17 cellular contexts compared by ENCODE assay signal in genomic region chr19:17322854-17323253, GRCh38. TPM values are rescaled to one million over a fixed set of nuclear protein-coding genes. Genes with fewer than 3 reads are reported as not detected.
A peak's percentile ranks its signal among the peaks of the same experiment; 100 is the strongest.
DNase-seq lines count a peak whose midpoint lies in the region; ATAC-seq, FAIRE-seq and TF ChIP-seq lines count a peak whose summit lies in the region.
"Had no signal": no experiment of that assay in that cellular context is flagged by ENCODE, and none has a peak within 500 bp of the region (broad histone marks: within the 10 kb centered on the region; RNA-seq: fewer than 3 reads in every experiment).

No MANE protein-coding gene starts in this region.

- no peak overlapping the region for H2AFZ ChIP-seq in keratinocyte (ENCODE audit: control insufficient read depth, low read length)
- H2AFZ ChIP-seq: hepatocyte had no signal

- H3K4me3 ChIP-seq in keratinocyte (ENCODE audit: control insufficient read depth in 2 of 3, extremely low read depth in 1 of 3, insufficient read depth in 2 of 3, low read depth in 1 of 3, low read length in 3 of 3): no peak overlapping the region
- H3K4me3 ChIP-seq: hepatocyte, right lobe of liver, vagina had no signal

- H4K20me1 ChIP-seq in keratinocyte (ENCODE audit: control insufficient read depth, extremely low read depth, insufficient read depth, low read length): no peaks in the 10 kb centered on the region

- H3K27ac Mint-ChIP-seq in activated naive CD4-positive, alpha-beta T cell treated with anti-CD3 and anti-CD28 coated beads, Interleukin-2, amount 50 U/mL, for 72 hours: peak overlapping the region; percentile 7 to 72
- H3K27ac Mint-ChIP-seq: activated CD4-positive, alpha-beta memory T cell treated with anti-CD3 and anti-CD28 coated beads, Interleukin-2, amount 10 ng/mL, durations not matched to agents 7 days and 5 days had no signal

- H3K36me3 Mint-ChIP-seq in activated naive CD4-positive, alpha-beta T cell treated with anti-CD3 and anti-CD28 coated beads, Interleukin-2, amount 50 U/mL, for 72 hours: peaks cover 0 to 5% of the 10 kb centered on the region in 2 donors

- no peaks in the 10 kb centered on the region for H3K9me3 Mint-ChIP-seq in activated naive CD4-positive, alpha-beta T cell treated with anti-CD3 and anti-CD28 coated beads, Interleukin-2, amount 50 U/mL, for 72 hours
- H3K9me3 Mint-ChIP-seq: activated CD4-positive, alpha-beta memory T cell treated with anti-CD3 and anti-CD28 coated beads, Interleukin-2, amount 10 ng/mL, durations not matched to agents 7 days and 5 days had no signal

- H3K4me2 ChIP-seq in keratinocyte (ENCODE audit: control insufficient read depth, extremely low read depth, insufficient read depth, low read depth, low read length): no peak overlapping the region
- H3K4me2 ChIP-seq: hepatocyte had no signal

- peaks cover 19% of the 10 kb centered on the region in 2 experiments for H3K36me3 ChIP-seq in keratinocyte (ENCODE audit: control insufficient read depth in 2 of 2, extremely low read depth in 1 of 2, insufficient read depth in 2 of 2, low read length in 2 of 2)

- H3K79me2 ChIP-seq in keratinocyte (ENCODE audit: control insufficient read depth, insufficient read depth, low read length): no peaks in the 10 kb centered on the region
- H3K79me2 ChIP-seq: hepatocyte had no signal

- no peaks in the 10 kb centered on the region for H3K27me3 ChIP-seq in keratinocyte (ENCODE audit: control insufficient read depth, extremely low read depth, insufficient read depth, low read length)
- H3K27me3 ChIP-seq: hepatocyte, right lobe of liver, vagina had no signal

- TF ChIP-seq CTCF in keratinocyte (optimal IDR thresholded peaks at IDR 0.05 in 1 of 3, IDR thresholded peaks at IDR 0.05 in 1 of 3, conservative IDR thresholded peaks at IDR 0.05 in 1 of 3; ENCODE audit: extremely low read depth in 1 of 3, insufficient read depth in 2 of 3, low read length in 3 of 3) (no peak), GM13976 (IDR thresholded peaks at IDR 0.05; ENCODE audit: borderline replicate concordance, control extremely low read depth, extremely low read depth, insufficient read depth, missing control alignments) (no peak)

- H3K9ac ChIP-seq in keratinocyte (ENCODE audit: control insufficient read depth, extremely low read depth, insufficient read depth, low read length): no peak overlapping the region

- in situ Hi-C loops in GM13976 (cut with MboI; ENCODE audit: low sequenced_read_pairs, unreplicated experiment): no loop called here

- ATAC-seq in activated naive CD4-positive, alpha-beta T cell treated with anti-CD3 and anti-CD28 coated beads, Interleukin-2, amount 50 U/mL, for 72 hours: no peak
- ATAC-seq in HG02571 (IDR thresholded peaks at IDR 0.05; ENCODE audit: unreplicated experiment): no peak
- ATAC-seq: left colon, right lobe of liver had no signal

- no peaks in the 10 kb centered on the region for H3K9me1 ChIP-seq in keratinocyte (ENCODE audit: control insufficient read depth, extremely low read depth, insufficient read depth, low read length)

- dilution Hi-C loops in keratinocyte (cut with MboI; ENCODE audit: extremely low pct_ligation_motif_present, low sequenced_read_pairs): no loop called here

- no peak for DNase-seq in activated naive CD4-positive, alpha-beta T cell treated with anti-CD3 and anti-CD28 coated beads, Interleukin-2, amount 50 U/mL, for 72 hours (ENCODE audit: low spot score in 2 of 2)
- no peak for DNase-seq in activated naive CD4-positive, alpha-beta T cell treated with anti-CD3 and anti-CD28 coated beads, Interleukin-2, amount 50 U/mL, for 16 hours
- DNase-seq in keratinocyte (ENCODE audit: low read depth, low spot score) (no peak), GM13976 (ENCODE audit: low spot score) (no peak), NCI-H1694 treated with DMSO at 0.1 percent for 48 hours (lab: John Stamatoyannopoulos, UW) (no peak)
- DNase-seq: ACHN; activated CD4-positive, alpha-beta memory T cell treated with anti-CD3 and anti-CD28 coated beads, Interleukin-2, amount 10 ng/mL, durations not matched to agents 7 days and 5 days; Calu3; right lobe of liver; stimulated activated CD4-positive, alpha-beta T cell treated with anti-CD3 and anti-CD28 coated beads, Interleukin-4, amount 100 ng/mL, for 1 hour had no signal

- no peaks in the 10 kb centered on the region for H3K9me3 ChIP-seq in keratinocyte (ENCODE audit: control insufficient read depth, low read depth, low read length)
- H3K9me3 ChIP-seq: right lobe of liver, vagina had no signal

- peaks cover 5% of the 10 kb centered on the region for H3K4me1 ChIP-seq in keratinocyte (ENCODE audit: control insufficient read depth, extremely low read depth, insufficient read depth, low read length)

- peak; percentile 17 for FAIRE-seq in keratinocyte (lab: Jason Lieb, UNC)
- FAIRE-seq: GM18507 had no signal

- peak overlapping the region; percentile 77 for H3K27ac ChIP-seq in angular gyrus (ENCODE audit: low read depth, low read length)
- no peak overlapping the region for H3K27ac ChIP-seq in keratinocyte (ENCODE audit: control insufficient read depth, insufficient read depth, low read length)
- peak overlapping the region; percentile 67 for H3K27ac ChIP-seq in temporal lobe (ENCODE audit: low read depth, low read length)
- H3K27ac ChIP-seq: hepatocyte, right lobe of liver, vagina had no signal

RNA-seq across cellular contexts. Expression of gene ANO8, which starts 11.8 kb away (rescaled TPM):
- total RNA-seq in activated naive CD4-positive, alpha-beta T cell treated with anti-CD3 and anti-CD28 coated beads, Interleukin-2, amount 50 U/mL, for 72 hours: 1 to 10 TPM; 4.5 to 7.2 TPM
- polyA plus RNA-seq in keratinocyte: 1.1 to 2.7 TPM (median 1.6 TPM) in 3 replicates
- polyA plus RNA-seq in keratinocyte (2011; ENCODE audit: low read depth): 1.1 TPM
- 0.32 and 0.70 TPM in 2 replicates for polyA plus RNA-seq in keratinocyte (2011; cell fraction: cytosol; rRNA removed)
- 8.1 and 9.2 TPM in 2 replicates for polyA plus RNA-seq in keratinocyte (2011; cell fraction: nucleus; rRNA removed)
- polyA plus RNA-seq in keratinocyte (2012; ENCODE audit: low replicate concordance): 1.9 and 3.0 TPM in 2 replicates
- 1.3 to 2.8 TPM (median 1.9 TPM) in 3 replicates for polyA minus RNA-seq in keratinocyte
- 2.1 TPM for polyA minus RNA-seq in keratinocyte (2011; cell fraction: cytosol; rRNA and poly(A)+ RNA removed)
- 4.0 and 4.8 TPM in 2 replicates for polyA minus RNA-seq in keratinocyte (2011; cell fraction: nucleus; rRNA and poly(A)+ RNA removed)
- 30.7 TPM for total RNA-seq in temporal lobe

RNA-seq across cellular contexts. Expression of gene DDA1, which starts 13.5 kb away (rescaled TPM):
- 10 to 100 TPM; 30.0 to 39.7 TPM for total RNA-seq in activated naive CD4-positive, alpha-beta T cell treated with anti-CD3 and anti-CD28 coated beads, Interleukin-2, amount 50 U/mL, for 72 hours
- 59.4 to 75.4 TPM (median 62.8 TPM) in 3 replicates for polyA plus RNA-seq in keratinocyte
- polyA plus RNA-seq in keratinocyte (2011; ENCODE audit: low read depth): 98.4 TPM
- polyA plus RNA-seq in keratinocyte (2011; cell fraction: cytosol; rRNA removed): 53.1 and 66.9 TPM in 2 replicates
- polyA plus RNA-seq in keratinocyte (2011; cell fraction: nucleus; rRNA removed): 42.5 and 44.9 TPM in 2 replicates
- 53.8 and 90.6 TPM in 2 replicates for polyA plus RNA-seq in keratinocyte (2012; ENCODE audit: low replicate concordance)
- polyA minus RNA-seq in keratinocyte: 16.9 to 30.2 TPM (median 19.6 TPM) in 3 replicates
- 26.1 TPM for polyA minus RNA-seq in keratinocyte (2011; cell fraction: cytosol; rRNA and poly(A)+ RNA removed)
- 6.9 and 13.9 TPM in 2 replicates for polyA minus RNA-seq in keratinocyte (2011; cell fraction: nucleus; rRNA and poly(A)+ RNA removed)
- total RNA-seq in temporal lobe: 11.8 TPM

RNA-seq across cellular contexts. Expression of gene GTPBP3, which starts 14.5 kb away (rescaled TPM):
- 10 to 100 TPM; 11.1 to 46.1 TPM for total RNA-seq in activated naive CD4-positive, alpha-beta T cell treated with anti-CD3 and anti-CD28 coated beads, Interleukin-2, amount 50 U/mL, for 72 hours
- 7.2 to 9.3 TPM (median 8.9 TPM) in 3 replicates for polyA plus RNA-seq in keratinocyte
- polyA plus RNA-seq in keratinocyte (2011; ENCODE audit: low read depth): 5.3 TPM
- 4.3 and 7.4 TPM in 2 replicates for polyA plus RNA-seq in keratinocyte (2011; cell fraction: cytosol; rRNA removed)
- 24.9 and 28.4 TPM in 2 replicates for polyA plus RNA-seq in keratinocyte (2011; cell fraction: nucleus; rRNA removed)
- polyA plus RNA-seq in keratinocyte (2012; ENCODE audit: low replicate concordance): 9.7 and 11.1 TPM in 2 replicates
- polyA minus RNA-seq in keratinocyte: 4.0 to 6.6 TPM (median 4.4 TPM) in 3 replicates
- polyA minus RNA-seq in keratinocyte (2011; cell fraction: cytosol; rRNA and poly(A)+ RNA removed): 16.9 TPM
- polyA minus RNA-seq in keratinocyte (2011; cell fraction: nucleus; rRNA and poly(A)+ RNA removed): 13.4 and 13.7 TPM in 2 replicates
- 11.1 TPM for total RNA-seq in temporal lobe

RNA-seq across cellular contexts. Expression of gene MRPL34, which starts 17.2 kb away (rescaled TPM):
- 100 to 1,000 TPM in 1 of 2 donors, 10 to 100 TPM in 1; 70.2 to 100 TPM for total RNA-seq in activated naive CD4-positive, alpha-beta T cell treated with anti-CD3 and anti-CD28 coated beads, Interleukin-2, amount 50 U/mL, for 72 hours
- polyA plus RNA-seq in keratinocyte: 49.2 to 63.7 TPM (median 59.6 TPM) in 3 replicates
- polyA plus RNA-seq in keratinocyte (2011; ENCODE audit: low read depth): 22.3 TPM
- 38.9 and 50.4 TPM in 2 replicates for polyA plus RNA-seq in keratinocyte (2011; cell fraction: cytosol; rRNA removed)
- 20.5 and 21.4 TPM in 2 replicates for polyA plus RNA-seq in keratinocyte (2011; cell fraction: nucleus; rRNA removed)
- 51.2 and 60.5 TPM in 2 replicates for polyA plus RNA-seq in keratinocyte (2012; ENCODE audit: low replicate concordance)
- polyA minus RNA-seq in keratinocyte: 10.4 to 18.1 TPM (median 15.6 TPM) in 3 replicates
- polyA minus RNA-seq in keratinocyte (2011; cell fraction: cytosol; rRNA and poly(A)+ RNA removed): 43.7 TPM
- polyA minus RNA-seq in keratinocyte (2011; cell fraction: nucleus; rRNA and poly(A)+ RNA removed): 2.7 and 7.0 TPM in 2 replicates
- total RNA-seq in temporal lobe: 13.3 TPM

RNA-seq across cellular contexts. Expression of gene ABHD8, which starts 19.6 kb away (rescaled TPM):
- 10 to 100 TPM; 10.4 to 10.5 TPM for total RNA-seq in activated naive CD4-positive, alpha-beta T cell treated with anti-CD3 and anti-CD28 coated beads, Interleukin-2, amount 50 U/mL, for 72 hours
- polyA plus RNA-seq in keratinocyte: 4.1 to 11.2 TPM (median 8.7 TPM) in 3 replicates
- polyA plus RNA-seq in keratinocyte (2011; ENCODE audit: low read depth): 1.3 TPM
- polyA plus RNA-seq in keratinocyte (2011; cell fraction: cytosol; rRNA removed): 5.4 and 16.0 TPM in 2 replicates
- polyA plus RNA-seq in keratinocyte (2011; cell fraction: nucleus; rRNA removed): 4.7 and 6.7 TPM in 2 replicates
- polyA plus RNA-seq in keratinocyte (2012; ENCODE audit: low replicate concordance): 6.0 and 12.8 TPM in 2 replicates
- polyA minus RNA-seq in keratinocyte: 5.0 to 9.3 TPM (median 7.3 TPM) in 3 replicates
- 29.9 TPM for polyA minus RNA-seq in keratinocyte (2011; cell fraction: cytosol; rRNA and poly(A)+ RNA removed)
- polyA minus RNA-seq in keratinocyte (2011; cell fraction: nucleus; rRNA and poly(A)+ RNA removed): 6.6 and 7.1 TPM in 2 replicates
- total RNA-seq in temporal lobe: 18.7 TPM
